In genomic region chr1:194071200-194071599, GRCh38 we compare ENCODE assay signal across 13 cellular contexts.
DNase-seq lines count a peak whose midpoint lies in the region; ATAC-seq and TF ChIP-seq lines count a peak whose summit lies in the region.
"Had no signal": no experiment of that assay in that cellular context is flagged by ENCODE, and none has a peak within 500 bp of the region (broad histone marks: within the 10 kb centered on the region; RNA-seq: fewer than 3 reads in every experiment).

No MANE protein-coding gene starts in this region.

- H3K36me3 Mint-ChIP-seq in glutamatergic neuron (ENCODE audit: unreplicated experiment): peaks cover 7% of the 10 kb centered on the region

- peaks cover 41% of the 10 kb centered on the region for H3K4me1 Mint-ChIP-seq in glutamatergic neuron (ENCODE audit: low read depth, unreplicated experiment)

- H3K4me3 Mint-ChIP-seq in glutamatergic neuron (ENCODE audit: unreplicated experiment): peak overlapping the region; percentile 74
- H3K4me3 Mint-ChIP-seq: H9 had no signal

- DNase-seq in NCI-H2081 (lab: John Stamatoyannopoulos, UW) (peak; percentile 44 to 73), NCI-H2081 treated with DMSO at 0.1 percent for 48 hours (lab: John Stamatoyannopoulos, UW) (no peak), NCI-H1436 (lab: John Stamatoyannopoulos, UW) (peak; percentile 61), NCI-H446 treated with DMSO at 0.1 percent for 48 hours (lab: John Stamatoyannopoulos, UW) (peak; percentile 28), glutamatergic neuron (peak; percentile 19), islet precursor cell (no peak)
- DNase-seq: C1 segment of cervical spinal cord, Caco-2, DMS79 treated with DMSO at 0.1 percent for 48 hours, H9, NCI-H510A treated with DMSO at 0.1 percent for 48 hours, T-helper 1 cell had no signal

- H3K9me3 Mint-ChIP-seq in glutamatergic neuron (ENCODE audit: unreplicated experiment): no peaks in the 10 kb centered on the region

- TF ChIP-seq CTCF in glutamatergic neuron (IDR thresholded peaks at IDR 0.05; ENCODE audit: partially characterized antibody, unreplicated experiment): no peak

- peaks cover 2% of the 10 kb centered on the region for H3K27me3 Mint-ChIP-seq in glutamatergic neuron (ENCODE audit: unreplicated experiment)

- peak overlapping the region; percentile 71 for H3K27ac Mint-ChIP-seq in glutamatergic neuron (ENCODE audit: unreplicated experiment)
- H3K27ac Mint-ChIP-seq: H9 had no signal

- no peak for ATAC-seq in HG03095 (IDR thresholded peaks at IDR 0.05; ENCODE audit: unreplicated experiment)

Comparison
In these comparisons a context has a peak if more than half of its experiments do, and no peak if none do; other contexts are left out.
1. DNase-seq: peak in NCI-H2081 (2 of 2), NCI-H1436 (single experiment), NCI-H446 treated with DMSO at 0.1 percent for 48 hours (single experiment) and glutamatergic neuron (single experiment); none in NCI-H2081 treated with DMSO at 0.1 percent for 48 hours (single experiment) and islet precursor cell (single experiment).